In genomic region chr4:113958766-113959540, GRCh38 we compare ENCODE assay signal across 8 cellular contexts. TPM values are rescaled to one million over a fixed set of nuclear protein-coding genes. Genes with fewer than 3 reads are reported as not detected.
DNase-seq lines count a peak whose midpoint lies in the region; ATAC-seq and TF ChIP-seq lines count a peak whose summit lies in the region.

No MANE protein-coding gene starts in this region.

- H3K4me3 Mint-ChIP-seq in endothelial cell (ENCODE audit: unreplicated experiment): no peak overlapping the region

- no peak overlapping the region for H3K27ac Mint-ChIP-seq in endothelial cell (ENCODE audit: unreplicated experiment)

- H3K27me3 Mint-ChIP-seq in endothelial cell (ENCODE audit: unreplicated experiment): no peaks in the 10 kb centered on the region

- no peaks in the 10 kb centered on the region for H3K27me3 ChIP-seq in adipocyte (replicated peaks; ENCODE audit: control insufficient read depth, insufficient read depth, low read length)
- no peaks in the 10 kb centered on the region for H3K27me3 ChIP-seq in lower lobe of right lung (ENCODE audit: low read depth)

- peaks cover 6% of the 10 kb centered on the region for H3K36me3 Mint-ChIP-seq in endothelial cell (ENCODE audit: low read depth, unreplicated experiment)

- H3K4me1 ChIP-seq in adipocyte (ENCODE audit: control insufficient read depth, insufficient read depth, low read length) (peaks cover 36% of the 10 kb centered on the region), lower lobe of right lung (no peaks in the 10 kb centered on the region)

- peak overlapping the region; percentile 67 for H3K27ac ChIP-seq in lower lobe of right lung

- TF ChIP-seq CTCF in lower lobe of right lung (IDR thresholded peaks at IDR 0.05) (no peak), endothelial cell (IDR thresholded peaks at IDR 0.05; ENCODE audit: unreplicated experiment) (no peak)

- H3K9me3 ChIP-seq in adipocyte (ENCODE audit: control insufficient read depth, low read length) (no peaks in the 10 kb centered on the region), lower lobe of right lung (no peaks in the 10 kb centered on the region)

- ATAC-seq in lower lobe of right lung: peak; percentile 80 to 89
- ATAC-seq in GM18870 (IDR thresholded peaks at IDR 0.05; ENCODE audit: unreplicated experiment): no peak
- no peak for ATAC-seq in HG03025 (IDR thresholded peaks at IDR 0.05; ENCODE audit: low FRiP score, unreplicated experiment)

- DNase-seq in COLO829 (ENCODE audit: low spot score) (peak; percentile 93), HS-5 (ENCODE audit: low read depth) (peak; percentile 98), adipocyte (ENCODE audit: low read depth) (peak; percentile 87), lower lobe of right lung (no peak), NCI-H345 treated with DMSO at 0.1 percent for 48 hours (lab: John Stamatoyannopoulos, UW; ENCODE audit: unreplicated experiment) (no peak), endothelial cell (ENCODE audit: low spot score) (no peak)

- no peaks in the 10 kb centered on the region for H3K9me3 Mint-ChIP-seq in endothelial cell (ENCODE audit: unreplicated experiment)

- H3K9ac ChIP-seq in adipocyte (ENCODE audit: low read length): peak overlapping the region; percentile 46

- intact Hi-C loops in lower lobe of right lung (cut with DNase I): loop anchor here (10.0 kb wide), 1 partner anchor 106 kb away; no protein-coding TSS in a partner anchor

- H3K4me3 ChIP-seq in adipocyte (ENCODE audit: low read length) (peak overlapping the region; percentile 63), lower lobe of right lung (no peak overlapping the region)

- H3K36me3 ChIP-seq in adipocyte (ENCODE audit: control insufficient read depth, insufficient read depth, low read length, severe bottlenecking): no peaks in the 10 kb centered on the region
- H3K36me3 ChIP-seq in lower lobe of right lung: no peaks in the 10 kb centered on the region

- H3K4me1 Mint-ChIP-seq in endothelial cell (ENCODE audit: unreplicated experiment): peaks cover 12% of the 10 kb centered on the region

RNA-seq across cellular contexts. Expression of gene ARSJ, which starts 20.5 kb away (rescaled TPM):
- total RNA-seq in lower lobe of right lung: 8.4 TPM
- 11.2 TPM for total RNA-seq in endothelial cell (ENCODE audit: unreplicated experiment)

Comparison
In these comparisons a context has a peak if more than half of its experiments do, and no peak if none do; other contexts are left out.
1. DNase-seq: peak in COLO829 (single experiment), HS-5 (single experiment) and adipocyte (single experiment); none in lower lobe of right lung (single experiment), NCI-H345 treated with DMSO at 0.1 percent for 48 hours (single experiment) and endothelial cell (single experiment).
2. ATAC-seq: peak in lower lobe of right lung (2 of 2); none in GM18870 (single experiment) and HG03025 (single experiment).